ENCODE assay signal across 8 cellular contexts in genomic region chr11:122656631-122657101, GRCh38. TPM values are rescaled to one million over a fixed set of nuclear protein-coding genes. Genes with fewer than 3 reads are reported as not detected.
DNase-seq lines count a peak whose midpoint lies in the region; ATAC-seq and TF ChIP-seq lines count a peak whose summit lies in the region.

No MANE protein-coding gene starts in this region.

- ATAC-seq in T-cell (replicated peaks in 1 of 4) (peak; percentile 40 to 57 (median 42)), HG03342 (IDR thresholded peaks at IDR 0.05; ENCODE audit: unreplicated experiment) (no peak)

- no peaks in the 10 kb centered on the region for H3K27me3 Mint-ChIP-seq in T-cell

- peak overlapping the region; percentile 84 to 91 for H3K4me3 ChIP-seq in cardiac fibroblast (replicated peaks in 1 of 2; ENCODE audit: low read depth in 2 of 2, low read length in 2 of 2)

- CTCF ChIA-PET in T-cell (lab: Charles Lee), result interaction anchor here (0.6 to 2.5 kb wide), 11 partner anchors 10 to 125 kb away, joined by 3 to 30 read pairs (median 7); no protein-coding TSS in a partner anchor

- no peaks in the 10 kb centered on the region for H3K36me3 Mint-ChIP-seq in T-cell

- POLR2A ChIA-PET in T-cell (lab: Charles Lee), result interaction anchor here (0.5 to 1.1 kb wide), 5 partner anchors 40 to 197 kb away, joined by 3 to 6 read pairs (median 4); no protein-coding TSS in a partner anchor

- peak overlapping the region; percentile 87 to 94 for H3K27ac Mint-ChIP-seq in T-cell

- no peak for TF ChIP-seq CTCF in cardiac fibroblast (IDR thresholded peaks at IDR 0.05; ENCODE audit: low read depth, low read length)

- H3K9me3 Mint-ChIP-seq in T-cell, result no peaks in the 10 kb centered on the region

- H3K4me1 Mint-ChIP-seq in T-cell, result peaks cover 53 to 61% (median 59%) of the 10 kb centered on the region in 3 donors

- peak overlapping the region; percentile 93 to 97 (median 97) for H3K4me3 Mint-ChIP-seq in T-cell

- DNase-seq in activated gamma-delta T cell treated with Interleukin-2 at 50 U/mL for 16 hours (peak; percentile 32), activated gamma-delta T cell (lab: John Stamatoyannopoulos, UW) (no peak), T-cell (peak in 31 of 34 experiments; percentile 8 to 51 (median 27)), cardiac fibroblast (ENCODE audit: low read depth in 2 of 2) (peak; percentile 30 to 47), kidney glomerular epithelial cell (lab: John Stamatoyannopoulos, UW) (peak; percentile 53), GM19240 (ENCODE audit: insufficient read length, low spot score) (no peak)
- peak in 2 of 3 donors; percentile 17 to 22 for DNase-seq in stimulated activated CD4-positive, alpha-beta T cell treated with anti-CD3 and anti-CD28 coated beads, Interleukin-12 subunit alpha, Interleukin-12 subunit beta, amount 100 ng/mL, for 48 hours (ENCODE audit: low read depth in 2 of 3, low spot score in 1 of 3)

RNA-seq across cellular contexts. Expression of gene UBASH3B, which starts 1.1 kb away (rescaled TPM):
- total RNA-seq in T-cell, result 10 to 100 TPM; 29.7 to 44.0 (median 36.8) TPM

Comparison
In these comparisons a context has a peak if more than half of its experiments do, and no peak if none do; other contexts are left out.
1. DNase-seq: peak in activated gamma-delta T cell treated with Interleukin-2 at 50 U/mL for 16 hours (single experiment), T-cell (31 of 34), cardiac fibroblast (2 of 2), kidney glomerular epithelial cell (single experiment) and stimulated activated CD4-positive, alpha-beta T cell treated with anti-CD3 and anti-CD28 coated beads, Interleukin-12 subunit alpha, Interleukin-12 subunit beta, amount 100 ng/mL, for 48 hours (2 of 3); none in activated gamma-delta T cell (single experiment) and GM19240 (single experiment).